ENCODE assay signal across 7 cellular contexts in the genomic region with DNA sequence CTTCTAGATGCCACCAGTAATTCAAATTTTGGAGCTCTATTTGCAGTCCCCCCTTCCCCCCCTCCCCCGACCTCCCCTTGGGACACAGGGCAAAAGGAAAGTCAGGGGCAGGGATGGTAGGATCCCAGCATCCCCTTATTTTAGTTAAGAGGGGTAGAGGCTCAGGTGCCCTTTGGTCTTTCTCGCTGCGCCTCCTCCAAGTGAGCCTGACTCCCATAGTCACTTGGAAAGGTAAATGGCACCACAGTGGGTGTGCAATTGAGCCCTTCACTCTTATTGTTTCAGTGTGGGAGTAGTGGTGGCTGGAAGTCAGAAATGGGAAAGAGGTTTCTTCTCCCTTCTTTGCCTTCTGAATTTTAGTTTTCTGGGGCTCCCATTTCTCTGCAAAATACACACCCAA. TPM values are rescaled to one million over a fixed set of nuclear protein-coding genes. Genes with fewer than 3 reads are reported as not detected.
"Had no signal": no experiment of that assay in that cellular context is flagged by ENCODE, and none has a peak within 500 bp of the region (broad histone marks: within the 10 kb centered on the region; RNA-seq: fewer than 3 reads in every experiment).

No MANE protein-coding gene starts in this region.

- H3K27ac ChIP-seq: GM23248 had no signal

- H3K27ac Mint-ChIP-seq: H9 had no signal

- DNase-seq: GM23248, H9, HCEC 1CT, IMR-90, KG1 had no signal

- H2AFZ ChIP-seq: GM23248 had no signal

- H3K9ac ChIP-seq: GM23248 had no signal

- H3K4me3 ChIP-seq: GM23248, K562 had no signal

RNA-seq across cellular contexts. Expression of gene FEZF1, which starts 8.2 kb away (rescaled TPM):
- total RNA-seq: GM23248, HT-29, IMR-90, K562 had no signal
- polyA plus RNA-seq: GM23248, IMR-90, K562 had no signal
